Comparison of ENCODE assay signal across 8 cellular contexts in genomic region chr12:6342140-6342889, GRCh38. TPM values are rescaled to one million over a fixed set of nuclear protein-coding genes. Genes with fewer than 3 reads are reported as not detected.
DNase-seq lines count a peak whose midpoint lies in the region; ATAC-seq and TF ChIP-seq lines count a peak whose summit lies in the region.

No MANE protein-coding gene starts in this region.

- peak overlapping the region; percentile 81 for H3K27ac Mint-ChIP-seq in WTC11

- peak overlapping the region; percentile 16 for H2AFZ ChIP-seq in hepatocyte

- H3K4me3 ChIP-seq in GM12864 (ENCODE audit: low read depth, low read length) = peak overlapping the region; percentile 66
- H3K4me3 ChIP-seq in hepatocyte = no peak overlapping the region
- H3K4me3 ChIP-seq in skeletal muscle tissue (ENCODE audit: low read length in 3 of 3) = peak overlapping the region; percentile 96 to 97 (median 97)

- peaks cover 54% of the 10 kb centered on the region for H3K79me2 ChIP-seq in hepatocyte

- POLR2A ChIA-PET in WTC11 (lab: Charles Lee) = interaction anchor here (0.7 to 1.5 kb wide), 4 partner anchors 14 to 32 kb away, joined by 3 to 10 read pairs (median 6); no protein-coding TSS in a partner anchor

- peak overlapping the region; percentile 99 to 100 (median 100) for H3K9ac ChIP-seq in skeletal muscle tissue (ENCODE audit: low read depth in 1 of 3, low read length in 3 of 3)

- in situ Hi-C loops in G401 (cut with HindIII; ENCODE audit: low sequenced_read_pairs) = no loop called here

- H3K9me3 ChIP-seq in hepatocyte (ENCODE audit: low read depth) (no peaks in the 10 kb centered on the region), skeletal muscle tissue (ENCODE audit: control insufficient read depth in 3 of 3, low read length in 3 of 3) (no peaks in the 10 kb centered on the region)

- H3K4me1 ChIP-seq in hepatocyte (ENCODE audit: insufficient read depth) (peaks cover 51% of the 10 kb centered on the region), skeletal muscle tissue (ENCODE audit: control insufficient read depth in 3 of 3, insufficient read depth in 3 of 3, low read length in 3 of 3) (peaks cover 61 to 79% (median 64%) of the 10 kb centered on the region in 3 donors)

- peaks cover 13% of the 10 kb centered on the region for H4K20me1 ChIP-seq in hepatocyte (ENCODE audit: insufficient read depth, poor library complexity, severe bottlenecking)

- no peaks in the 10 kb centered on the region for H3K9me3 Mint-ChIP-seq in WTC11

- TF ChIP-seq CTCF in GM12864 (IDR thresholded peaks at IDR 0.05; ENCODE audit: low read depth, low read length, missing control alignments) (no peak), WTC11 (IDR thresholded peaks at IDR 0.05) (no peak), hepatocyte (IDR thresholded peaks at IDR 0.05; ENCODE audit: poor library complexity) (no peak)

- H3K27me3 ChIP-seq in hepatocyte (no peaks in the 10 kb centered on the region), skeletal muscle tissue (ENCODE audit: control insufficient read depth in 3 of 3, insufficient read depth in 3 of 3, low read length in 3 of 3) (peaks cover 0 to 2% (median 0%) of the 10 kb centered on the region in 3 donors)

- peaks cover 34% of the 10 kb centered on the region for H3K4me1 Mint-ChIP-seq in WTC11

- peaks cover 8% of the 10 kb centered on the region for H3K36me3 Mint-ChIP-seq in WTC11

- H3K36me3 ChIP-seq in hepatocyte (replicated peaks; ENCODE audit: insufficient read depth, low read depth) (no peaks in the 10 kb centered on the region), skeletal muscle tissue (ENCODE audit: control insufficient read depth in 3 of 3, insufficient read depth in 3 of 3, low read length in 3 of 3) (peaks cover 0 to 4% (median 0%) of the 10 kb centered on the region in 3 donors)

- no peaks in the 10 kb centered on the region for H3K9me2 ChIP-seq in hepatocyte (replicated peaks; ENCODE audit: insufficient read depth)

- ATAC-seq in WTC11 (no peak), GM21529 (IDR thresholded peaks at IDR 0.05; ENCODE audit: unreplicated experiment) (no peak)

- H3K27me3 Mint-ChIP-seq in WTC11 (ENCODE audit: low read depth) = no peaks in the 10 kb centered on the region

- peak overlapping the region; percentile 82 for H3K4me2 ChIP-seq in hepatocyte

- 45% methylated on average over 7 of the region's 7 CpGs for WGBS in hepatocyte (ENCODE audit: low lambda C conversion rate, missing lambda C conversion rate)

- no peak overlapping the region for H3K4me3 Mint-ChIP-seq in WTC11

- CTCF ChIA-PET in WTC11 (lab: Charles Lee) = interaction anchor here (0.6 to 3.4 kb wide), 7 partner anchors 13 to 195 kb away, joined by 3 to 14 read pairs (median 4); partner anchors contain the start of gene PLEKHG6

- DNase-seq in GM12864 (ENCODE audit: low read depth) (no peak), WTC11 (ENCODE audit: low spot score) (no peak), hepatocyte (ENCODE audit: low spot score) (no peak), G401 (ENCODE audit: low spot score) (no peak)
- no peak for DNase-seq in activated effector memory CD4-positive, alpha-beta T cell treated with anti-CD3 and anti-CD28 coated beads, Interleukin-2, amount 50 U/mL, for 16 hours
- DNase-seq in stimulated activated CD4-positive, alpha-beta T cell treated with anti-CD3 and anti-CD28 coated beads, Interleukin-4, amount 100 ng/mL, for 4 hours = no peak

- peak overlapping the region; percentile 99 for H3K27ac ChIP-seq in hepatocyte
- peak overlapping the region; percentile 98 for H3K27ac ChIP-seq in skeletal muscle tissue (ENCODE audit: low read depth, low read length)

TF ChIP-seq in WTC11, 78 proteins besides CTCF, POLR2A, EP300 and RAD21:
- TF ChIP-seq, protein P1, sequence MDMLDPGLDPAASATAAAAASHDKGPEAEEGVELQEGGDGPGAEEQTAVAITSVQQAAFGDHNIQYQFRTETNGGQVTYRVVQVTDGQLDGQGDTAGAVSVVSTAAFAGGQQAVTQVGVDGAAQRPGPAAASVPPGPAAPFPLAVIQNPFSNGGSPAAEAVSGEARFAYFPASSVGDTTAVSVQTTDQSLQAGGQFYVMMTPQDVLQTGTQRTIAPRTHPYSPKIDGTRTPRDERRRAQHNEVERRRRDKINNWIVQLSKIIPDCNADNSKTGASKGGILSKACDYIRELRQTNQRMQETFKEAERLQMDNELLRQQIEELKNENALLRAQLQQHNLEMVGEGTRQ (CRISPR knock-in tag; IDR thresholded peaks at IDR 0.05) = no peak
- TF ChIP-seq, protein P2, sequence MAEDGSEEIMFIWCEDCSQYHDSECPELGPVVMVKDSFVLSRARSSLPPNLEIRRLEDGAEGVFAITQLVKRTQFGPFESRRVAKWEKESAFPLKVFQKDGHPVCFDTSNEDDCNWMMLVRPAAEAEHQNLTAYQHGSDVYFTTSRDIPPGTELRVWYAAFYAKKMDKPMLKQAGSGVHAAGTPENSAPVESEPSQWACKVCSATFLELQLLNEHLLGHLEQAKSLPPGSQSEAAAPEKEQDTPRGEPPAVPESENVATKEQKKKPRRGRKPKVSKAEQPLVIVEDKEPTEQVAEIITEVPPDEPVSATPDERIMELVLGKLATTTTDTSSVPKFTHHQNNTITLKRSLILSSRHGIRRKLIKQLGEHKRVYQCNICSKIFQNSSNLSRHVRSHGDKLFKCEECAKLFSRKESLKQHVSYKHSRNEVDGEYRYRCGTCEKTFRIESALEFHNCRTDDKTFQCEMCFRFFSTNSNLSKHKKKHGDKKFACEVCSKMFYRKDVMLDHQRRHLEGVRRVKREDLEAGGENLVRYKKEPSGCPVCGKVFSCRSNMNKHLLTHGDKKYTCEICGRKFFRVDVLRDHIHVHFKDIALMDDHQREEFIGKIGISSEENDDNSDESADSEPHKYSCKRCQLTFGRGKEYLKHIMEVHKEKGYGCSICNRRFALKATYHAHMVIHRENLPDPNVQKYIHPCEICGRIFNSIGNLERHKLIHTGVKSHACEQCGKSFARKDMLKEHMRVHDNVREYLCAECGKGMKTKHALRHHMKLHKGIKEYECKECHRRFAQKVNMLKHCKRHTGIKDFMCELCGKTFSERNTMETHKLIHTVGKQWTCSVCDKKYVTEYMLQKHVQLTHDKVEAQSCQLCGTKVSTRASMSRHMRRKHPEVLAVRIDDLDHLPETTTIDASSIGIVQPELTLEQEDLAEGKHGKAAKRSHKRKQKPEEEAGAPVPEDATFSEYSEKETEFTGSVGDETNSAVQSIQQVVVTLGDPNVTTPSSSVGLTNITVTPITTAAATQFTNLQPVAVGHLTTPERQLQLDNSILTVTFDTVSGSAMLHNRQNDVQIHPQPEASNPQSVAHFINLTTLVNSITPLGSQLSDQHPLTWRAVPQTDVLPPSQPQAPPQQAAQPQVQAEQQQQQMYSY (CRISPR knock-in tag; IDR thresholded peaks at IDR 0.05) = peak; percentile 72
- 0 out of 2 replicates have a peak, but pooled peaks have one; percentile 59 for TF ChIP-seq ZNF263 (CRISPR knock-in tag; IDR thresholded peaks at IDR 0.05; ENCODE audit: low read depth)

RNA-seq across cellular contexts. Expression of gene TNFRSF1A, which starts 0.4 kb away (rescaled TPM):
- 32.3 to 44.1 TPM (median 32.4 TPM) in 3 replicates for total RNA-seq in WTC11 (2021)
- 110 and 147 TPM in 2 replicates for total RNA-seq in hepatocyte
- polyA plus RNA-seq in hepatocyte = 168 and 188 TPM in 2 replicates
- 47.5 TPM for total RNA-seq in skeletal muscle tissue
- 87.6 and 118 TPM in 2 replicates for total RNA-seq in G401 (2014; rRNA removed; shearing (Covaris generic))

RNA-seq across cellular contexts. Expression of gene PLEKHG6, which starts 31.8 kb away (rescaled TPM):
- total RNA-seq in WTC11 (2021) = 36.8 to 46.4 TPM (median 38.4 TPM) in 3 replicates
- total RNA-seq in hepatocyte = 36.3 and 85.7 TPM in 2 replicates
- polyA plus RNA-seq in hepatocyte = 43.6 and 52.2 TPM in 2 replicates
- total RNA-seq in skeletal muscle tissue = 0.52 TPM
- 0.06 and 0.14 TPM in 2 replicates for total RNA-seq in G401 (2014; rRNA removed; shearing (Covaris generic))

RNA-seq across cellular contexts. Expression of gene SCNN1A, which starts 33.0 kb away (rescaled TPM):
- total RNA-seq in WTC11 (2021) (97.6 to 108 TPM (median 100 TPM) in 3 replicates), hepatocyte (21.7 and 28.6 TPM in 2 replicates), skeletal muscle tissue (not detected)
- polyA plus RNA-seq in hepatocyte = 28.4 and 30.0 TPM in 2 replicates
- total RNA-seq in G401 (2014; rRNA removed; shearing (Covaris generic)) = 28.7 and 67.9 TPM in 2 replicates

RNA-seq across cellular contexts. Expression of gene LTBR, which starts 41.6 kb away (rescaled TPM):
- total RNA-seq in WTC11 (2021) (4.0 to 6.1 TPM (median 4.5 TPM) in 3 replicates), hepatocyte (35.4 and 42.4 TPM in 2 replicates), skeletal muscle tissue (11.0 TPM)
- 75.2 and 79.8 TPM in 2 replicates for polyA plus RNA-seq in hepatocyte
- total RNA-seq in G401 (2014; rRNA removed; shearing (Covaris generic)) = 0.86 and 10.1 TPM in 2 replicates

Comparison
In these comparisons a context has a peak if more than half of its experiments do, and no peak if none do; other contexts are left out.
1. RNA of gene PLEKHG6, which starts 31.8 kb away (total RNA-seq): 36.3 to 85.7 TPM in hepatocyte and 36.8 to 46.4 TPM in WTC11; 0.52 TPM in skeletal muscle tissue (single experiment) and 0.06 to 0.14 TPM in G401; every median in the first group is over 10 times any median in the second.
2. RNA of gene SCNN1A, which starts 33.0 kb away (total RNA-seq): 97.6 to 108 TPM in WTC11, 28.7 to 67.9 TPM in G401 and 21.7 to 28.6 TPM in hepatocyte; not detected in skeletal muscle tissue (single experiment); every median in the first group is over 10 times any median in the second.